9 cellular contexts compared by ENCODE assay signal in genomic region chr2:66048667-66049066, GRCh38.
"Had no signal": no experiment of that assay in that cellular context is flagged by ENCODE, and none has a peak within 500 bp of the region (broad histone marks: within the 10 kb centered on the region; RNA-seq: fewer than 3 reads in every experiment).

No MANE protein-coding gene starts in this region.

- FAIRE-seq: HepG2, HTR-8/SVneo had no signal

- H3K9me3 ChIP-seq: HAP-1 had no signal

- H3K4me1 ChIP-seq: HAP-1 had no signal

- H3K4me3 Mint-ChIP-seq: IgD-negative memory B cell had no signal

- H2AFZ ChIP-seq: GM23248 had no signal

- H3K9ac ChIP-seq: GM23248 had no signal

- H3K4me3 ChIP-seq: GM23248, HAP-1 had no signal

- DNase-seq: GM23248, GOT3, H7, KBM-7 had no signal

- ATAC-seq: HCT116, HepG2 had no signal

- H3K36me3 Mint-ChIP-seq: IgD-negative memory B cell had no signal

- H3K27ac ChIP-seq: GM23248 had no signal

- H3K27ac Mint-ChIP-seq: IgD-negative memory B cell had no signal

- H3K36me3 ChIP-seq: HAP-1 had no signal
